Comparison of ENCODE assay signal across 8 cellular contexts in the genomic region with DNA sequence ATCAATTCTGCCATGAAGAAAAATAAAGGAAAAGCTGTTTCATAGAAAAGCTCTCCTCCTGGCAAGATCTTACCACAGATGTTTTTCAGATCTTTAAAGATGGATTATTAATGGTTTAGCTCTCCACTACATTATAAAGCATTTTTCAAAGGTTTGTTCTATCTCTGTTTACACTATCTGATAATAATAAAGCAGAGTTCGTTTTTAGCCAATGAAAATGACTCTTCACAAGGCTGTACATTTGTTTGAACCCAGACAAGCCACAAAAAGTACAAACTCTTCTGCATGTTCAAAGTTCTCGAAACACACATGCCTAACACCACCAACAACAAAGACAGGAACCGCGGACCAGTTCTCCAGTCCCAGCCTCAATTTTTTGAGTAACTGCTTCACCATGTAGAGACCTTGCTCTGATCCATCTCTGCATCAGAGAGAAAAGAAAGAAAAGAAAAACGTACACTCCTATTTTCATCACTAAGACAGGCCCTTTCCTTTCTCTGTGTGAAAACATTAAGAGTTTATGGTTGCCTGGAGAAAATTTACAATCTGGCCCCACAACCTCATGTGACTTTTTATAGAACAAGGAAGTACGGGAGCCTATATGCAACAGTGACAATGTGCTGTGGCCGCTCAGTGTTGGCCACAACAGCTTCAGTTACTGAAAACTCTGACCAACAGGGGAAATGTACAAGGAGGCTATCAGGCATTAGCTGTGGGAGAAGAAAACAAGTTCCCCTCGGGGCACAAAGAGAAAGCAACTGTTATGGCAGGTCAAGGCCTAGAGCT.
DNase-seq lines count a peak whose midpoint lies in the region; FAIRE-seq and TF ChIP-seq lines count a peak whose summit lies in the region.

No MANE protein-coding gene starts in this region.

- peak overlapping the region; percentile 42 for H3K27ac Mint-ChIP-seq in MCF 10A (ENCODE audit: low read depth, unreplicated experiment)

- H3K27ac ChIP-seq in mammary epithelial cell (ENCODE audit: insufficient read depth, low read depth, low read length) (no peak overlapping the region), OCI-LY3 (ENCODE audit: low read length) (no peak overlapping the region), thymus (ENCODE audit: low read depth) (peak overlapping the region; percentile 95)

- H3K27me3 ChIP-seq in mammary epithelial cell (ENCODE audit: insufficient read depth, low read length) (no peaks in the 10 kb centered on the region), OCI-LY3 (ENCODE audit: low read depth, low read length) (no peaks in the 10 kb centered on the region), thymus (ENCODE audit: control insufficient read depth, insufficient read depth) (no peaks in the 10 kb centered on the region)

- DNase-seq in MCF 10A (ENCODE audit: unreplicated experiment) (no peak), mammary epithelial cell (no peak), globus pallidus (ENCODE audit: low spot score) (peak; percentile 10), urothelium cell line (ENCODE audit: low spot score) (no peak), SHP77 treated with DMSO at 0.1 percent for 48 hours (lab: John Stamatoyannopoulos, UW) (no peak), 8988T (no peak)

- H3K9me3 ChIP-seq in mammary epithelial cell (replicated peaks; ENCODE audit: insufficient read depth, low read length) (no peaks in the 10 kb centered on the region), OCI-LY3 (ENCODE audit: insufficient read depth, low read length) (no peaks in the 10 kb centered on the region), thymus (ENCODE audit: control insufficient read depth) (no peaks in the 10 kb centered on the region)

- H3K4me1 ChIP-seq in mammary epithelial cell (ENCODE audit: insufficient read depth, low read length) (peaks cover 42% of the 10 kb centered on the region), OCI-LY3 (ENCODE audit: low read length) (peaks cover 44% of the 10 kb centered on the region), thymus (ENCODE audit: control insufficient read depth, insufficient read depth, low read length) (peaks cover 24% of the 10 kb centered on the region)

- no peaks in the 10 kb centered on the region for H3K36me3 ChIP-seq in mammary epithelial cell (ENCODE audit: insufficient read depth, low read length)
- no peaks in the 10 kb centered on the region for H3K36me3 ChIP-seq in OCI-LY3 (replicated peaks; ENCODE audit: low read depth, low read length)
- H3K36me3 ChIP-seq in thymus (ENCODE audit: control insufficient read depth, insufficient read depth), result no peaks in the 10 kb centered on the region

- CTCF ChIA-PET in MCF 10A (lab: Yijun Ruan, JAX), result interaction anchor here (1.2 kb wide), 1 partner anchor 25 kb away, joined by 3 read pairs; no protein-coding TSS in a partner anchor
- CTCF ChIA-PET in mammary epithelial cell (lab: Charles Lee; ENCODE audit: low non-redundant PET), result no interaction called here

- H4K20me1 ChIP-seq in mammary epithelial cell (ENCODE audit: insufficient read depth, low read length) (no peaks in the 10 kb centered on the region), OCI-LY3 (ENCODE audit: insufficient read depth, low read length) (no peaks in the 10 kb centered on the region)

- WGBS in mammary epithelial cell (ENCODE audit: low coverage, missing lambda C conversion rate), result 85% methylated on average over 8 of the region's 8 CpGs
- 56% methylated on average over 8 of the region's 8 CpGs for WGBS in thymus

- H3K4me2 ChIP-seq in mammary epithelial cell (ENCODE audit: insufficient read depth, low read depth, low read length) (no peak overlapping the region), OCI-LY3 (ENCODE audit: low read length) (no peak overlapping the region)

- TF ChIP-seq CTCF in MCF 10A (IDR thresholded peaks at IDR 0.05; ENCODE audit: unreplicated experiment) (no peak), mammary epithelial cell (conservative IDR thresholded peaks at IDR 0.05 in 1 of 2, IDR thresholded peaks at IDR 0.05 in 1 of 2; ENCODE audit: extremely low read depth in 1 of 2, insufficient read depth in 1 of 2, low read depth in 1 of 2, low read length in 2 of 2) (no peak), OCI-LY3 (IDR thresholded peaks at IDR 0.05; ENCODE audit: low read depth, low read length) (no peak)

- no peaks in the 10 kb centered on the region for H3K36me3 Mint-ChIP-seq in MCF 10A (ENCODE audit: insufficient read depth, unreplicated experiment)

- BruUV-seq in MCF 10A (replicated peaks; lab: Mats Ljungman, UMichigan) (no TSS peak), mammary epithelial cell (replicated peaks; lab: Mats Ljungman, UMichigan) (no TSS peak)

- H2AFZ ChIP-seq in mammary epithelial cell (ENCODE audit: low read depth, low read length) (no peak overlapping the region), OCI-LY3 (ENCODE audit: low read depth, low read length) (0 out of 2 replicates have a peak overlapping the region, but pooled peaks have one; percentile 17)

- H3K4me1 Mint-ChIP-seq in MCF 10A (ENCODE audit: insufficient read depth, unreplicated experiment), result peaks cover 39% of the 10 kb centered on the region

- FAIRE-seq in urothelium cell line (lab: Jason Lieb, UNC), result no peak

- no peaks in the 10 kb centered on the region for H3K9me3 Mint-ChIP-seq in MCF 10A (ENCODE audit: unreplicated experiment)

- H3K4me3 Mint-ChIP-seq in MCF 10A (ENCODE audit: unreplicated experiment), result no peak overlapping the region

- H3K79me2 ChIP-seq in mammary epithelial cell (ENCODE audit: insufficient read depth, low read length) (no peaks in the 10 kb centered on the region), OCI-LY3 (ENCODE audit: low read length) (no peaks in the 10 kb centered on the region)

- in situ Hi-C loops in mammary epithelial cell (cut with MboI; ENCODE audit: low sequenced_read_pairs in 2 of 2), result no loop called here

- H3K4me3 ChIP-seq in mammary epithelial cell (replicated peaks in 1 of 3; ENCODE audit: insufficient read depth in 1 of 3, low read depth in 2 of 3, low read length in 3 of 3) (no peak overlapping the region), OCI-LY3 (ENCODE audit: low read length) (no peak overlapping the region), thymus (ENCODE audit: low read length) (no peak overlapping the region)

- no peak overlapping the region for H3K9ac ChIP-seq in mammary epithelial cell (ENCODE audit: insufficient read depth, low read length)
- no peak overlapping the region for H3K9ac ChIP-seq in OCI-LY3 (ENCODE audit: low read length)

- POLR2A ChIA-PET in MCF 10A (lab: Yijun Ruan, JAX), result no interaction called here

- intact Hi-C loops in MCF 10A (cut with micrococcal nuclease) (no loop called here), mammary epithelial cell (cut with micrococcal nuclease) (no loop called here)

- dilution Hi-C loops in mammary epithelial cell (cut with HindIII; ENCODE audit: low sequenced_read_pairs), result loop anchor here (25.0 kb wide), 1 partner anchor 281 kb away; a partner anchor contains a TSS

- no peaks in the 10 kb centered on the region for H3K27me3 Mint-ChIP-seq in MCF 10A (ENCODE audit: insufficient read depth, unreplicated experiment)
